In genomic region chr5:175282611-175283225, GRCh38 we compare ENCODE assay signal across 22 cellular contexts.
DNase-seq lines count a peak whose midpoint lies in the region; ATAC-seq and TF ChIP-seq lines count a peak whose summit lies in the region.
"Had no signal": no experiment of that assay in that cellular context is flagged by ENCODE, and none has a peak within 500 bp of the region (broad histone marks: within the 10 kb centered on the region; RNA-seq: fewer than 3 reads in every experiment).

No MANE protein-coding gene starts in this region.

- no peak overlapping the region for H3K4me3 ChIP-seq in Caco-2 (ENCODE audit: low read depth, low read length)
- no peak overlapping the region for H3K4me3 ChIP-seq in RWPE2 (ENCODE audit: severe bottlenecking)
- H3K4me3 ChIP-seq: body of pancreas, MG63, SK-N-MC, tibial nerve had no signal

- H3K27me3 ChIP-seq in Caco-2 (replicated peaks; ENCODE audit: control insufficient read depth, insufficient read depth, low read length) (no peaks in the 10 kb centered on the region), RWPE2 (ENCODE audit: insufficient read depth, poor library complexity, severe bottlenecking) (no peaks in the 10 kb centered on the region)
- H3K27me3 ChIP-seq: tibial nerve had no signal

- H3K4me1 Mint-ChIP-seq in Caco-2 (ENCODE audit: low read depth, unreplicated experiment) = peaks cover 42% of the 10 kb centered on the region
- H3K4me1 Mint-ChIP-seq: nephron had no signal

- H3K9me3 ChIP-seq in Caco-2 = no peaks in the 10 kb centered on the region
- H3K9me3 ChIP-seq in RWPE2 (ENCODE audit: severe bottlenecking) = no peaks in the 10 kb centered on the region
- H3K9me3 ChIP-seq: body of pancreas, MG63, tibial nerve had no signal

- intact Hi-C loops in Caco-2 (cut with micrococcal nuclease; ENCODE audit: unreplicated experiment) = loop anchor here (1.0 to 5.0 kb wide), 2 partner anchors 62 to 135 kb away; no protein-coding TSS in a partner anchor

- no peaks in the 10 kb centered on the region for H3K27me3 Mint-ChIP-seq in Caco-2 (ENCODE audit: insufficient read depth, unreplicated experiment)

- TF ChIP-seq CTCF in Caco-2 (IDR thresholded peaks at IDR 0.05; ENCODE audit: insufficient read depth in 1 of 2, low read depth in 1 of 2, low read length in 1 of 2, severe bottlenecking in 1 of 2, unreplicated experiment in 1 of 2) (no peak), RWPE2 (IDR thresholded peaks at IDR 0.05; ENCODE audit: poor library complexity, severe bottlenecking) (no peak)

- POLR2A ChIA-PET in Caco-2 (lab: Charles Lee) = no interaction called here

- H3K27ac ChIP-seq in RWPE2 (ENCODE audit: poor library complexity, severe bottlenecking) = no peak overlapping the region
- H3K27ac ChIP-seq: body of pancreas, C4-2B, SK-N-MC, tibial nerve had no signal

- peaks cover 48% of the 10 kb centered on the region for H3K4me1 ChIP-seq in Caco-2
- H3K4me1 ChIP-seq in RWPE2 (ENCODE audit: insufficient read depth, poor library complexity, severe bottlenecking) = peaks cover 15% of the 10 kb centered on the region
- H3K4me1 ChIP-seq: body of pancreas, tibial nerve had no signal

- H3K27ac Mint-ChIP-seq in Caco-2 (ENCODE audit: unreplicated experiment) = peak overlapping the region; percentile 93
- H3K27ac Mint-ChIP-seq: activated T-cell treated with anti-CD3 and anti-CD28 coated beads, Interleukin-2, amount 50 U/mL, for 72 hours; nephron had no signal

- no peak overlapping the region for H3K4me3 Mint-ChIP-seq in Caco-2 (ENCODE audit: unreplicated experiment)
- H3K4me3 Mint-ChIP-seq: activated T-cell treated with anti-CD3 and anti-CD28 coated beads, Interleukin-2, amount 50 U/mL, for 72 hours; nephron had no signal

- ATAC-seq in RWPE2 (ENCODE audit: low read depth) (peak; percentile 57), GM18502 (IDR thresholded peaks at IDR 0.05; ENCODE audit: poor library complexity, unreplicated experiment) (no peak), HG02763 (IDR thresholded peaks at IDR 0.05; ENCODE audit: unreplicated experiment) (no peak)
- ATAC-seq: activated T-cell treated with anti-CD3 and anti-CD28 coated beads, Interleukin-2, amount 50 U/mL, for 72 hours; body of pancreas; HCT116 had no signal

- H3K36me3 ChIP-seq in Caco-2 (ENCODE audit: control insufficient read depth, insufficient read depth, low read length) = no peaks in the 10 kb centered on the region
- H3K36me3 ChIP-seq in RWPE2 (ENCODE audit: low read depth) = no peaks in the 10 kb centered on the region
- H3K36me3 ChIP-seq: MG63, tibial nerve had no signal

- no TSS peak for BruUV-seq in Caco-2 (replicated peaks; lab: Mats Ljungman, UMichigan)

- peak; percentile 32 for DNase-seq in A172 (ENCODE audit: low spot score)
- DNase-seq in Caco-2 = peak; percentile 67 to 77
- no peak for DNase-seq in RWPE2 (ENCODE audit: low spot score)
- DNase-seq in left kidney (ENCODE audit: low read depth, low spot score) = peak; percentile 13
- DNase-seq in medulla oblongata (ENCODE audit: extremely low spot score) = no peak
- DNase-seq: activated CD4-positive, alpha-beta T cell treated with anti-CD3 and anti-CD28 coated beads, Interleukin-2, amount 50 U/mL, for 4 hours; activated CD4-positive, CD25-positive, alpha-beta regulatory T cell; activated naive CD4-positive, alpha-beta T cell; activated T-cell treated with anti-CD3 and anti-CD28 coated beads, Interleukin-2, amount 50 U/mL, for 72 hours; GF-D8; KBM-7; MG63; NCI-H526 treated with DMSO at 0.1 percent for 48 hours; stimulated activated CD4-positive, alpha-beta T cell treated with anti-CD3 and anti-CD28 coated beads, Interleukin-2, amount 100 ng/mL, for 24 hours had no signal

- H3K36me3 Mint-ChIP-seq in Caco-2 (ENCODE audit: insufficient read depth, unreplicated experiment) = peaks cover 9% of the 10 kb centered on the region

- CTCF ChIA-PET in Caco-2 (lab: Charles Lee) = interaction anchor here (1.1 kb wide), 1 partner anchor 181 kb away, joined by 3 read pairs; no protein-coding TSS in a partner anchor

- peaks cover 15% of the 10 kb centered on the region for H3K9me3 Mint-ChIP-seq in Caco-2 (ENCODE audit: unreplicated experiment)
- H3K9me3 Mint-ChIP-seq: nephron had no signal

Comparison
In these comparisons a context has a peak if more than half of its experiments do, and no peak if none do; other contexts are left out.
1. DNase-seq: peak in A172 (single experiment), Caco-2 (2 of 2) and left kidney (single experiment); none in RWPE2 (single experiment) and medulla oblongata (single experiment).